ENCODE assay signal across 8 cellular contexts in the genomic region with DNA sequence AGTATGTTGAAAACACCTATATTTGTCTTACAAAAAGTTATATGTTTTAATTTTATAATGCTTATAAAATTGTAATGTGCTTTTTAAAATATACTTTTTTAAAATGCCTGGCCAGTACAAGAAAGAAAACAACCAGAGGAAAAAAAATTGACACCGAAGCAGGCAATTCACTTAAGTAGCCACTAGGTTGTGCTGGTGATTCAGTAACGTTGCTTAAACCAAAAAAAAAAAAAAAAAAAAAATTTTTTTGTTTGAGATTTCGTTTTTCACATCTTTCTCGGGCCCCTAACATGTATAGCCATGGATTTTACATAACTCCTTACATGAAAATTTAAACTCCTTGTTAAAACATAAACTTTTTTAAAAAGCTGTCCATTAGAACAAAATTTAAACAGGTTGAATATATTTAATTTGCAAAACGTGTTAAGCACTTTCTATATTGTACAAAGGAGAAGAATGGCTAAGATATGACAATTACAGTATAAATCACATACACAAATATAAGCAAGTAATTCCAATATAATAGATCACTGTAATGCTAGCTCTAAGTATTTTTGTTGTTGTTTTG. TPM values are rescaled to one million over a fixed set of nuclear protein-coding genes. Genes with fewer than 3 reads are reported as not detected.
A peak's percentile ranks its signal among the peaks of the same experiment; 100 is the strongest.
DNase-seq lines count a peak whose midpoint lies in the region; ATAC-seq and TF ChIP-seq lines count a peak whose summit lies in the region.

No MANE protein-coding gene starts in this region.

- DNase-seq in DMS53 treated with DMSO at 0.1 percent for 48 hours (lab: John Stamatoyannopoulos, UW; ENCODE audit: unreplicated experiment), result peak; percentile 57
- DNase-seq in RWPE1 (ENCODE audit: low spot score), result peak; percentile 23
- peak; percentile 80 for DNase-seq in fibroblast of the aortic adventitia (ENCODE audit: low read depth)
- no peak for DNase-seq in spleen
- no peak for DNase-seq in effector CD4-positive, alpha-beta T cell
- no peak for DNase-seq in GDM1 (lab: John Stamatoyannopoulos, UW)

- TF ChIP-seq CTCF in RWPE1 (conservative IDR thresholded peaks at IDR 0.05; ENCODE audit: low read depth) (peak; percentile 67), fibroblast of the aortic adventitia (IDR thresholded peaks at IDR 0.05; ENCODE audit: insufficient read depth, low read length) (peak; percentile 82), spleen (IDR thresholded peaks at IDR 0.05 in 8 of 11, conservative IDR thresholded peaks at IDR 0.05 in 3 of 11) (peak in 10 of 11 experiments; percentile 18 to 62 (median 48))

- no peaks in the 10 kb centered on the region for H3K9me3 ChIP-seq in spleen

- 13 to 18% (median 17%) methylated on average over 5 of the region's 5 CpGs for WGBS in spleen, 5 donors

- no peak for TF ChIP-seq POLR2A in spleen (IDR thresholded peaks at IDR 0.05)

- ATAC-seq in HG03432 (IDR thresholded peaks at IDR 0.05; ENCODE audit: unreplicated experiment) (peak; percentile 53), HG02678 (IDR thresholded peaks at IDR 0.05; ENCODE audit: unreplicated experiment) (no peak)

- POLR2A ChIA-PET in RWPE1 (lab: Yijun Ruan, JAX; ENCODE audit: low non-redundant PET), result no interaction called here

- no peak overlapping the region for H3K27ac ChIP-seq in RWPE1
- H3K27ac ChIP-seq in spleen, result no peak overlapping the region

- no peak overlapping the region for H3K4me3 ChIP-seq in fibroblast of the aortic adventitia (ENCODE audit: low read depth, low read length)
- no peak overlapping the region for H3K4me3 ChIP-seq in spleen

- CTCF ChIA-PET in RWPE1 (lab: Yijun Ruan, JAX), result interaction anchor here (0.6 to 1.2 kb wide), 4 partner anchors 15 to 355 kb away, joined by 3 to 10 read pairs (median 4); no protein-coding TSS in a partner anchor

- H3K4me1 ChIP-seq in spleen, result no peaks in the 10 kb centered on the region

- intact Hi-C loops in spleen (cut with DNase I; ENCODE audit: low total_unique reads), result loop anchor here (5.0 kb wide), 1 partner anchor 167 kb away; no protein-coding TSS in a partner anchor

- H3K27me3 ChIP-seq in spleen (replicated peaks in 1 of 7), result peaks cover 0 to 6% (median 0%) of the 10 kb centered on the region in 7 donors

- H3K36me3 ChIP-seq in spleen, result no peaks in the 10 kb centered on the region

RNA-seq across cellular contexts. Expression of gene OR8B4, which starts 9.2 kb away (rescaled TPM):
- total RNA-seq in fibroblast of the aortic adventitia (ENCODE audit: low replicate concordance), result not detected in 2 replicates
- not detected for total RNA-seq in spleen
- not detected for polyA plus RNA-seq in spleen

RNA-seq across cellular contexts. Expression of gene OR8B3, which starts 16.6 kb away (rescaled TPM):
- total RNA-seq in fibroblast of the aortic adventitia (ENCODE audit: low replicate concordance), result not detected in 2 replicates
- not detected for total RNA-seq in spleen
- polyA plus RNA-seq in spleen, result not detected

RNA-seq across cellular contexts. Expression of gene OR8B8, which starts 30.1 kb away (rescaled TPM):
- not detected in 2 replicates for total RNA-seq in fibroblast of the aortic adventitia (ENCODE audit: low replicate concordance)
- not detected for total RNA-seq in spleen
- polyA plus RNA-seq in spleen, result not detected

RNA-seq across cellular contexts. Expression of gene OR8B2, which starts 31.1 kb away (rescaled TPM):
- total RNA-seq in fibroblast of the aortic adventitia (ENCODE audit: low replicate concordance) (not detected in 2 replicates), spleen (not detected)
- polyA plus RNA-seq in spleen, result not detected

Comparison
In these comparisons a context has a peak if more than half of its experiments do, and no peak if none do; other contexts are left out.
1. DNase-seq: peak in DMS53 treated with DMSO at 0.1 percent for 48 hours (single experiment), RWPE1 (single experiment) and fibroblast of the aortic adventitia (single experiment); none in spleen (single experiment), effector CD4-positive, alpha-beta T cell (single experiment) and GDM1 (single experiment).
2. Peak in every context shown above with its lines, with median percentiles within 50 percentile points of each other: CTCF ChIP-seq.